7 cellular contexts compared by ENCODE assay signal in genomic region chr16:1253701-1254364, GRCh38. TPM values are rescaled to one million over a fixed set of nuclear protein-coding genes. Genes with fewer than 3 reads are reported as not detected.
"Had no signal": no experiment of that assay in that cellular context is flagged by ENCODE, and none has a peak within 500 bp of the region (broad histone marks: within the 10 kb centered on the region; RNA-seq: fewer than 3 reads in every experiment).

No MANE protein-coding gene starts in this region.

RNA-seq across cellular contexts. Expression of gene TPSD1, which starts 2.0 kb away (rescaled TPM):
- total RNA-seq: activated naive CD8-positive, alpha-beta T cell treated with anti-CD3 and anti-CD28 coated beads, Interleukin-2, amount 10 ng/mL, durations not matched to agents 7 days and 5 days; dermis microvascular lymphatic vessel endothelial cell; pulmonary artery endothelial cell; temporal lobe had no signal

RNA-seq across cellular contexts. Expression of gene TPSAB1, which starts 13.3 kb away (rescaled TPM):
- total RNA-seq: activated naive CD8-positive, alpha-beta T cell treated with anti-CD3 and anti-CD28 coated beads, Interleukin-2, amount 10 ng/mL, durations not matched to agents 7 days and 5 days; dermis microvascular lymphatic vessel endothelial cell; pulmonary artery endothelial cell; temporal lobe had no signal

RNA-seq across cellular contexts. Expression of gene TPSB2, which starts 23.8 kb away (rescaled TPM):
- total RNA-seq: activated naive CD8-positive, alpha-beta T cell treated with anti-CD3 and anti-CD28 coated beads, Interleukin-2, amount 10 ng/mL, durations not matched to agents 7 days and 5 days; dermis microvascular lymphatic vessel endothelial cell; pulmonary artery endothelial cell; temporal lobe had no signal

RNA-seq across cellular contexts. Expression of gene TPSG1, which starts 28.8 kb away (rescaled TPM):
- total RNA-seq: activated naive CD8-positive, alpha-beta T cell treated with anti-CD3 and anti-CD28 coated beads, Interleukin-2, amount 10 ng/mL, durations not matched to agents 7 days and 5 days; dermis microvascular lymphatic vessel endothelial cell; liver; pulmonary artery endothelial cell; T-cell; temporal lobe; vagina had no signal
